26 cellular contexts compared by ENCODE assay signal in genomic region chr11:119619665-119620064, GRCh38.
DNase-seq lines count a peak whose midpoint lies in the region; ATAC-seq, FAIRE-seq and TF ChIP-seq lines count a peak whose summit lies in the region.
"Had no signal": no experiment of that assay in that cellular context is flagged by ENCODE, and none has a peak within 500 bp of the region (broad histone marks: within the 10 kb centered on the region; RNA-seq: fewer than 3 reads in every experiment).

No MANE protein-coding gene starts in this region.

- no peak overlapping the region for H2BK5ac ChIP-seq in neuronal stem cell (ENCODE audit: low read length)

- H3K36me3 ChIP-seq in neuronal stem cell (replicated peaks in 1 of 2; ENCODE audit: control insufficient read depth in 2 of 2, insufficient read depth in 2 of 2, low read length in 2 of 2) (no peaks in the 10 kb centered on the region), SK-N-SH (replicated peaks in 1 of 2; ENCODE audit: control insufficient read depth in 1 of 2, insufficient read depth in 2 of 2, low read length in 1 of 2) (no peaks in the 10 kb centered on the region)
- H3K36me3 ChIP-seq: heart left ventricle, ovary, SJCRH30, stomach, tibial nerve had no signal

- H4K20me1 ChIP-seq in SK-N-SH (ENCODE audit: insufficient read depth): no peaks in the 10 kb centered on the region

- no peak overlapping the region for H3K4me3 ChIP-seq in neuronal stem cell (ENCODE audit: low read length in 2 of 2)
- no peak overlapping the region for H3K4me3 ChIP-seq in SK-N-SH (ENCODE audit: low read depth in 2 of 2, low read length in 1 of 2)
- H3K4me3 ChIP-seq: coronary artery, heart left ventricle, ovary, SJCRH30, skin epidermis, stomach, tibial nerve had no signal

- no peak overlapping the region for H3K23ac ChIP-seq in neuronal stem cell (ENCODE audit: low read depth, low read length, poor library complexity)

- POLR2A ChIA-PET in SK-N-SH (lab: Yijun Ruan, JAX): interaction anchor here (1.5 kb wide), 1 partner anchor 51 kb away, joined by 3 read pairs; no protein-coding TSS in a partner anchor

- no peaks in the 10 kb centered on the region for H3K9me2 ChIP-seq in SK-N-SH

- H2AK5ac ChIP-seq in neuronal stem cell (ENCODE audit: low read depth, low read length): no peak overlapping the region

- TF ChIP-seq EP300 in SK-N-SH (IDR thresholded peaks at IDR 0.05; ENCODE audit: borderline replicate concordance in 1 of 2, low read depth in 1 of 2, low read length in 1 of 2): no peak

- H2AFZ ChIP-seq in neuronal stem cell (ENCODE audit: low read length) (no peak overlapping the region), SK-N-SH (ENCODE audit: low read depth) (no peak overlapping the region)

- H3K79me1 ChIP-seq in neuronal stem cell (ENCODE audit: low read depth, low read length): no peaks in the 10 kb centered on the region

- peaks cover 0 to 4% of the 10 kb centered on the region in 2 donors for H3K9me3 ChIP-seq in neuronal stem cell (replicated peaks in 1 of 2; ENCODE audit: control insufficient read depth in 2 of 2, insufficient read depth in 1 of 2, low read depth in 1 of 2, low read length in 2 of 2)
- H3K9me3 ChIP-seq in SK-N-SH: no peaks in the 10 kb centered on the region
- H3K9me3 ChIP-seq: heart left ventricle, ovary, SJCRH30, stomach, tibial nerve had no signal

- H3K4me1 ChIP-seq in neuronal stem cell (ENCODE audit: control insufficient read depth in 2 of 2, insufficient read depth in 1 of 2, low read depth in 1 of 2, low read length in 2 of 2) (peaks cover 17 to 20% of the 10 kb centered on the region in 2 donors), SK-N-SH (ENCODE audit: control insufficient read depth in 1 of 2, insufficient read depth in 2 of 2, low read depth in 1 of 2, low read length in 1 of 2) (peaks cover 2 to 15% of the 10 kb centered on the region in 2 experiments; a peak in 3 of 4 replicates)

- no peaks in the 10 kb centered on the region for H3K79me2 ChIP-seq in SK-N-SH (ENCODE audit: insufficient read depth)

- H3K9ac ChIP-seq in neuronal stem cell (ENCODE audit: low read depth, low read length, poor library complexity) (no peak overlapping the region), SK-N-SH (no peak overlapping the region)
- H3K9ac ChIP-seq: KMS-11 had no signal

- WGBS in neuronal stem cell (ENCODE audit: extremely low coverage in 2 of 2, insufficient read length in 2 of 2, insufficient replicate concordance in 1 of 2), 2 donors: no CpG with 5 or more reads among the region's 3 CpGs
- WGBS in SK-N-SH (ENCODE audit: low lambda C conversion rate): 93% methylated on average over 3 of the region's 3 CpGs

- DNase-seq in GM18507 (ENCODE audit: extremely low spot score, insufficient read length, low read depth) (peak; percentile 36), neuronal stem cell (ENCODE audit: low spot score) (no peak), HT-29 (ENCODE audit: low spot score) (no peak), globus pallidus (ENCODE audit: low spot score) (no peak), SK-N-SH (no peak)
- DNase-seq: activated CD4-positive, CD25-positive, alpha-beta regulatory T cell; activated CD8-positive, alpha-beta T cell treated with anti-CD3 and anti-CD28 coated beads for 36 hours; activated naive CD4-positive, alpha-beta T cell treated with anti-CD3 and anti-CD28 coated beads, Interleukin-2, amount 50 U/mL, for 16 hours; anterior cingulate cortex; DMS79; heart left ventricle; natural killer cell; NCI-H1417 treated with DMSO at 0.1 percent for 48 hours; NCI-H774; ovary; retina; SJCRH30; stomach; T-cell had no signal

- H2BK15ac ChIP-seq in neuronal stem cell (ENCODE audit: low read length): no peak overlapping the region

- H2BK12ac ChIP-seq in neuronal stem cell (ENCODE audit: low read length): no peak overlapping the region

- no peak overlapping the region for H3K27ac ChIP-seq in neuronal stem cell (replicated peaks; ENCODE audit: low read length)
- H3K27ac ChIP-seq in SK-N-SH (ENCODE audit: low read depth in 2 of 2, low read length in 1 of 2): no peak overlapping the region
- H3K27ac ChIP-seq: coronary artery, heart left ventricle, KMS-11, ovary, SJCRH30, skin epidermis, stomach, tibial nerve had no signal

- TF ChIP-seq RAD21 in SK-N-SH (IDR thresholded peaks at IDR 0.05; ENCODE audit: low read length): no peak

- peak overlapping the region; percentile 24 for H3K18ac ChIP-seq in neuronal stem cell (ENCODE audit: low read length)

- no peak overlapping the region for H2BK120ac ChIP-seq in neuronal stem cell (ENCODE audit: low read depth, low read length)

- H3K14ac ChIP-seq in neuronal stem cell (ENCODE audit: low read length): no peak overlapping the region

- peaks cover 10% of the 10 kb centered on the region for H3F3A ChIP-seq in SK-N-SH (replicated peaks; ENCODE audit: insufficient read depth)

- TF ChIP-seq CTCF in SK-N-SH (IDR thresholded peaks at IDR 0.05): no peak

- H3K4me2 ChIP-seq in neuronal stem cell (ENCODE audit: insufficient read depth, low read length, poor library complexity, severe bottlenecking) (no peak overlapping the region), SK-N-SH (no peak overlapping the region)
- H3K4me2 ChIP-seq: KMS-11 had no signal

- FAIRE-seq in GM18507 (lab: Jason Lieb, UNC): peak; percentile 91

- ATAC-seq in GM21619 (IDR thresholded peaks at IDR 0.05; ENCODE audit: unreplicated experiment) (peak; percentile 53), HG03460 (IDR thresholded peaks at IDR 0.05; ENCODE audit: unreplicated experiment) (peak; percentile 53)
- ATAC-seq: activated CD8-positive, alpha-beta T cell treated with anti-CD3 and anti-CD28 coated beads for 36 hours; activated T-helper 17 cell treated with anti-CD3 and anti-CD28 coated beads, Interleukin-2, amount 50 U/mL, for 72 hours; heart left ventricle; natural killer cell; T-cell had no signal

- H4K91ac ChIP-seq in neuronal stem cell (ENCODE audit: low read depth, low read length, poor library complexity): no peak overlapping the region

- H3K4ac ChIP-seq in neuronal stem cell (ENCODE audit: low read length): no peak overlapping the region

- H3K27me3 ChIP-seq in neuronal stem cell (ENCODE audit: control insufficient read depth in 3 of 3, insufficient read depth in 3 of 3, low read depth in 1 of 3, low read length in 3 of 3): peaks cover 0 to 4% (median 0%) of the 10 kb centered on the region in 3 experiments
- H3K27me3 ChIP-seq in SK-N-SH (ENCODE audit: insufficient read depth): no peaks in the 10 kb centered on the region
- H3K27me3 ChIP-seq: ovary, SJCRH30, tibial nerve had no signal

- CTCF ChIA-PET in SK-N-SH (lab: Yijun Ruan, JAX): interaction anchor here (0.7 kb wide), 1 partner anchor 272 kb away, joined by 3 read pairs; no protein-coding TSS in a partner anchor

- H4K8ac ChIP-seq in neuronal stem cell (ENCODE audit: low read depth, low read length): no peak overlapping the region

TF ChIP-seq in SK-N-SH, 30 proteins besides CTCF, POLR2A, EP300 and RAD21:
- no peak for TF ChIP-seq SMC3 (IDR thresholded peaks at IDR 0.05; ENCODE audit: low read depth, low read length)
